8 cellular contexts compared by ENCODE assay signal in the genomic region with DNA sequence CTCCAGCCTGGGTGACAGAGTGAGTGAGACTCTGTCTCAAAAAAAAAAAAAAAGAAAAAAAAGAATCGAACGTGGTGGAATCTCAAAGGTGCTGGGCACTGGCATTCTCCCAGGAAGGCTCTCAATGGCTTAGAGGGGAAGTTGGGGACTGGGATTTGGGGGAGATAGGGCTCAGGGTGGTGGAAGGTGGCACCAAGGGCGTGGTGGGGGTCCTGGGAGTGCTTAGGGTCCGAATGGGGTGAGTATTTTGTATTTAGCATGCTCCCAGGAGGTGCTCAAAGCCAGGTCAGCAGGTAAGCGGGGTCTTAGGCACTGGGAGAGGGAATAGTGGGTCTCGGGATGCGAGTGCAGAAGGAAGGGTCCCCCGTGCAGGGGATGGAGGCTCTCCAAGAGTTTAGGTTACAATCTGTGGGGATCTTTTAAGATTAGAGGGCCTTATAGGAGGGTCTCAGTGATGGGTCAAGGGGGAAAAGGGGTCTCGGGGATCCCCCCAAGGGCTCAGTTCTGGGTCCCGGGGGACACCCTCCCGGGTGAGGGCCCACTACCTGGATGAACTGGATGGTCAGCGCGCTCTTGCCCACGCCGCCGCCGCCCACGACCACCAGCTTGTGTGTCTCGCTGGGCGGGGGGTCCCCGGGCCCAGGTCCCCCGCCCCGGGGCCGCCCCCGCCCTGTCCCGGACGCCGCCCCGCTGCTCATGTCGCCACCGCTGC. TPM values are rescaled to one million over a fixed set of nuclear protein-coding genes. Genes with fewer than 3 reads are reported as not detected.
A peak's percentile ranks its signal among the peaks of the same experiment; 100 is the strongest.
DNase-seq lines count a peak whose midpoint lies in the region; ATAC-seq and TF ChIP-seq lines count a peak whose summit lies in the region.

No MANE protein-coding gene starts in this region.

- H3K4me3 ChIP-seq in ACC112 (ENCODE audit: low read depth, low read length), result peak overlapping the region; percentile 95
- H3K4me3 ChIP-seq in mucosa of stomach (ENCODE audit: low read length), result peak overlapping the region; percentile 86

- ATAC-seq in left lobe of liver, result no peak

- H3K9ac ChIP-seq in mucosa of stomach (ENCODE audit: low read length), result peak overlapping the region; percentile 79

- H2AFZ ChIP-seq in ACC112 (ENCODE audit: low read length, unreplicated experiment), result no peak overlapping the region

- TF ChIP-seq EP300 in Ishikawa (IDR thresholded peaks at IDR 0.05; ENCODE audit: borderline replicate concordance), result no peak

- H3K9me3 ChIP-seq in mucosa of stomach (ENCODE audit: control insufficient read depth, low read length), result no peaks in the 10 kb centered on the region

- H3K36me3 ChIP-seq in ACC112 (ENCODE audit: insufficient read depth, low read length) (peaks cover 5% of the 10 kb centered on the region; the same call in 1 of the 2 replicates), mucosa of stomach (ENCODE audit: control insufficient read depth, insufficient read depth, low read length) (no peaks in the 10 kb centered on the region)

- TF ChIP-seq RAD21 in Ishikawa (IDR thresholded peaks at IDR 0.05; ENCODE audit: low read depth), result no peak

- DNase-seq in caudate nucleus (lab: John Stamatoyannopoulos, UW), result no peak
- no peak for DNase-seq in GDM1 (lab: John Stamatoyannopoulos, UW)
- no peak for DNase-seq in cortex of kidney (lab: John Stamatoyannopoulos, UW)
- no peak for DNase-seq in left lobe of liver (ENCODE audit: low spot score)
- DNase-seq in NCI-H128 (lab: John Stamatoyannopoulos, UW; ENCODE audit: unreplicated experiment), result no peak

- H3K27me3 ChIP-seq in ACC112 (ENCODE audit: insufficient read depth, low read length), result no peaks in the 10 kb centered on the region
- H3K27me3 ChIP-seq in mucosa of stomach (ENCODE audit: control insufficient read depth, insufficient read depth, low read length), result no peaks in the 10 kb centered on the region

- peaks cover 21% of the 10 kb centered on the region for H3K4me1 ChIP-seq in ACC112 (ENCODE audit: control insufficient read depth, insufficient read depth, low read length, unreplicated experiment)
- peaks cover 37% of the 10 kb centered on the region for H3K4me1 ChIP-seq in mucosa of stomach (ENCODE audit: control insufficient read depth, insufficient read depth, low read length)

- H3K79me2 ChIP-seq in ACC112 (ENCODE audit: control insufficient read depth, insufficient read depth, low read length, unreplicated experiment), result peaks cover 38% of the 10 kb centered on the region

- peak overlapping the region; percentile 83 for H3K27ac ChIP-seq in ACC112 (ENCODE audit: low read depth, low read length)
- peak overlapping the region; percentile 98 for H3K27ac ChIP-seq in caudate nucleus (ENCODE audit: low read depth, low read length)

TF ChIP-seq in Ishikawa, 13 proteins besides CTCF, POLR2A, EP300 and RAD21:
- TF ChIP-seq TCF12 (IDR thresholded peaks at IDR 0.05; ENCODE audit: low read depth), result no peak
- TF ChIP-seq EGR1 (IDR thresholded peaks at IDR 0.05), result peak; percentile 42; the same call in 1 of the 2 replicates
- TF ChIP-seq ZBTB7A (IDR thresholded peaks at IDR 0.05; ENCODE audit: low read depth), result peak; percentile 97
- TF ChIP-seq USF1 (IDR thresholded peaks at IDR 0.05), result no peak

RNA-seq across cellular contexts. Expression of gene RRAS, which starts 0.4 kb away (rescaled TPM):
- 8.9 TPM for total RNA-seq in left lobe of liver

RNA-seq across cellular contexts. Expression of gene SCAF1, which starts 2.5 kb away (rescaled TPM):
- total RNA-seq in left lobe of liver, result 35.5 TPM

RNA-seq across cellular contexts. Expression of gene IRF3, which starts 26.1 kb away (rescaled TPM):
- 50.1 TPM for total RNA-seq in left lobe of liver

RNA-seq across cellular contexts. Expression of gene BCL2L12, which starts 26.2 kb away (rescaled TPM):
- 13.7 TPM for total RNA-seq in left lobe of liver

RNA-seq across cellular contexts. Expression of gene PRMT1, which starts 37.5 kb away (rescaled TPM):
- total RNA-seq in left lobe of liver, result 28.7 TPM
